In the genomic region with DNA sequence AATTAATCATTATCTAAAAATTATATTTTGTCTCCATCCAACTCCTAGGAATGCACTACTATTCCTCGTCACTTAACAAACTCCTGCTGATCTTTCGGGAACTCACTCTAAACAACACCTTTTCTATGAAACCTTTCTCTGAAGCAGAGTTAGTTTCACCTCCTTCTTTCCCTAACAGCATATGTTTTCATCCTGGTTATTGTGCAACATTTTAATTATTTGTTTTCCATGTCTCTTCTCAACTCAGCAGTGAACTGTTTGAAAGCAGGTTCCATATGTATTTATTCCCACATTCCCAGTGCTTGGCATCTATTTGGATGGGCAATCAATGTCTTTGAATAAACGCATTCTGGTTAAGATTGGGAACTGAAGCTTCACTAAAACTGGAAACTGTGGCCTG, we compare ENCODE assay signal across 23 cellular contexts. TPM values are rescaled to one million over a fixed set of nuclear protein-coding genes. Genes with fewer than 3 reads are reported as not detected.
"Had no signal": no experiment of that assay in that cellular context is flagged by ENCODE, and none has a peak within 500 bp of the region (broad histone marks: within the 10 kb centered on the region; RNA-seq: fewer than 3 reads in every experiment).

No MANE protein-coding gene starts in this region.

- H3K9me3 ChIP-seq: SJSA1 had no signal

- FAIRE-seq: HTR-8/SVneo, RCC 7860 had no signal

- H3K9ac ChIP-seq: KMS-11 had no signal

- H3K36me3 ChIP-seq: SJSA1 had no signal

- H3K4me3 ChIP-seq: SJSA1, SK-N-MC had no signal

- DNase-seq: Kasumi-1, MM.1S, NCI-H1092 treated with DMSO at 0.1 percent for 48 hours, NCI-H1436, NCI-H187, NCI-H2029, NCI-H2081 treated with DMSO at 0.1 percent for 48 hours, NCI-H2171, NCI-H226, NCI-H446, NCI-H510A, NCI-H524 treated with DMSO at 0.1 percent for 48 hours, NCI-H69, NCI-H774, Right ventricle myocardium superior, RPMI8226, SIG-M5 had no signal

- H3K27ac ChIP-seq: HL-60, KMS-11, SJSA1, SK-N-MC had no signal

- H3K4me2 ChIP-seq: KMS-11 had no signal

RNA-seq across cellular contexts. Expression of a gene that starts 14.0 kb away (rescaled TPM):
- total RNA-seq: Right ventricle myocardium superior, SJSA1 had no signal
